In genomic region chr12:31405021-31405420, GRCh38 we compare ENCODE assay signal across 16 cellular contexts.
DNase-seq lines count a peak whose midpoint lies in the region; ATAC-seq and TF ChIP-seq lines count a peak whose summit lies in the region.
"Had no signal": no experiment of that assay in that cellular context is flagged by ENCODE, and none has a peak within 500 bp of the region (broad histone marks: within the 10 kb centered on the region; RNA-seq: fewer than 3 reads in every experiment).

No MANE protein-coding gene starts in this region.

- peaks cover 2% of the 10 kb centered on the region for H3K4me1 Mint-ChIP-seq in progenitor cell of endocrine pancreas (ENCODE audit: low read depth)
- H3K4me1 Mint-ChIP-seq: CD4-positive, CD25-positive, alpha-beta regulatory T cell had no signal

- no peaks in the 10 kb centered on the region for H3K27me3 Mint-ChIP-seq in progenitor cell of endocrine pancreas

- no peak overlapping the region for H3K9ac ChIP-seq in Karpas-422 (ENCODE audit: low read length)
- H3K9ac ChIP-seq in SU-DHL-6 (ENCODE audit: low read length), result peak overlapping the region; percentile 27; the same call in 1 of the 2 replicates

- H3K4me3 ChIP-seq in Karpas-422 (ENCODE audit: low read length) (no peak overlapping the region), SU-DHL-6 (ENCODE audit: insufficient read depth, low read length, poor library complexity, severe bottlenecking) (no peak overlapping the region)

- H3K36me3 ChIP-seq in Karpas-422 (ENCODE audit: insufficient read depth, low read length), result no peaks in the 10 kb centered on the region
- peaks cover 2% of the 10 kb centered on the region; the same call in 1 of the 2 replicates for H3K36me3 ChIP-seq in SU-DHL-6 (ENCODE audit: low read length)
- H3K36me3 ChIP-seq: BE2C had no signal

- H3K27me3 ChIP-seq in Karpas-422 (ENCODE audit: low read length) (no peaks in the 10 kb centered on the region), SU-DHL-6 (ENCODE audit: low read length) (no peaks in the 10 kb centered on the region)
- H3K27me3 ChIP-seq: BE2C had no signal

- no peaks in the 10 kb centered on the region for H3K79me2 ChIP-seq in Karpas-422 (ENCODE audit: low read length)
- H3K79me2 ChIP-seq in SU-DHL-6 (ENCODE audit: insufficient read depth, low read length), result no peaks in the 10 kb centered on the region

- peak overlapping the region; percentile 67 for H3K27ac Mint-ChIP-seq in progenitor cell of endocrine pancreas
- H3K27ac Mint-ChIP-seq: CD4-positive, CD25-positive, alpha-beta regulatory T cell; CD8-positive, alpha-beta memory T cell had no signal

- no peaks in the 10 kb centered on the region for H3K9me3 ChIP-seq in Karpas-422 (ENCODE audit: low read length)
- H3K9me3 ChIP-seq in SU-DHL-6 (ENCODE audit: insufficient read depth, low read length), result no peaks in the 10 kb centered on the region
- H3K9me3 ChIP-seq: BE2C, Caco-2 had no signal

- H3K9me2 ChIP-seq in Karpas-422 (replicated peaks; ENCODE audit: insufficient read depth, low read length), result no peaks in the 10 kb centered on the region
- no peaks in the 10 kb centered on the region for H3K9me2 ChIP-seq in SU-DHL-6 (replicated peaks; ENCODE audit: insufficient read depth, low read length)

- H3K4me2 ChIP-seq in Karpas-422 (ENCODE audit: low read depth, low read length, poor library complexity, severe bottlenecking) (no peak overlapping the region), SU-DHL-6 (ENCODE audit: low read depth, low read length, poor library complexity, severe bottlenecking) (peak overlapping the region; percentile 51)

- H3K4me3 Mint-ChIP-seq in progenitor cell of endocrine pancreas (ENCODE audit: low read depth), result no peak overlapping the region
- H3K4me3 Mint-ChIP-seq: CD4-positive, CD25-positive, alpha-beta regulatory T cell had no signal

- no peak for ATAC-seq in HG02840 (IDR thresholded peaks at IDR 0.05; ENCODE audit: low FRiP score, unreplicated experiment)

- no peak for TF ChIP-seq CTCF in SU-DHL-6 (IDR thresholded peaks at IDR 0.05; ENCODE audit: insufficient read depth, low read length, poor library complexity, severe bottlenecking)
- TF ChIP-seq CTCF in progenitor cell of endocrine pancreas (IDR thresholded peaks at IDR 0.05; ENCODE audit: unreplicated experiment), result no peak

- H2AFZ ChIP-seq in Karpas-422 (ENCODE audit: low read length) (no peak overlapping the region), SU-DHL-6 (ENCODE audit: low read depth, low read length, severe bottlenecking) (no peak overlapping the region)

- H4K20me1 ChIP-seq in Karpas-422 (ENCODE audit: insufficient read depth, low read depth, low read length) (no peaks in the 10 kb centered on the region), SU-DHL-6 (ENCODE audit: low read depth, low read length) (no peaks in the 10 kb centered on the region)

- H3F3A ChIP-seq in SU-DHL-6 (ENCODE audit: insufficient read depth), result peaks cover 30% of the 10 kb centered on the region

- H3K4me1 ChIP-seq in Karpas-422 (ENCODE audit: low read length), result peaks cover 29% of the 10 kb centered on the region
- H3K4me1 ChIP-seq: BE2C, Caco-2 had no signal

- H3K27ac ChIP-seq in Karpas-422 (ENCODE audit: low read length) (no peak overlapping the region), SU-DHL-6 (ENCODE audit: low read depth, low read length) (peak overlapping the region; percentile 93)
- H3K27ac ChIP-seq: HL-60 had no signal

- no peaks in the 10 kb centered on the region for H3K9me3 Mint-ChIP-seq in progenitor cell of endocrine pancreas (ENCODE audit: low read depth)
- H3K9me3 Mint-ChIP-seq: CD4-positive, CD25-positive, alpha-beta regulatory T cell; CD8-positive, alpha-beta memory T cell had no signal

- peak; percentile 47 for DNase-seq in Karpas-422
- DNase-seq in progenitor cell of endocrine pancreas (ENCODE audit: low spot score, unreplicated experiment), result no peak
- no peak for DNase-seq in NCI-H446 treated with DMSO at 0.1 percent for 48 hours (lab: John Stamatoyannopoulos, UW)
- DNase-seq in globus pallidus (ENCODE audit: low spot score), result no peak
- DNase-seq: ACHN; BE2C; C1 segment of cervical spinal cord; Caco-2; CD4-positive, CD25-positive, alpha-beta regulatory T cell; CD8-positive, alpha-beta memory T cell; GDM1; GOT3; H7 had no signal

- H3K36me3 Mint-ChIP-seq in progenitor cell of endocrine pancreas (ENCODE audit: insufficient read depth), result peaks cover 12% of the 10 kb centered on the region
- H3K36me3 Mint-ChIP-seq: CD4-positive, CD25-positive, alpha-beta regulatory T cell; CD8-positive, alpha-beta memory T cell had no signal
